In the genomic region with DNA sequence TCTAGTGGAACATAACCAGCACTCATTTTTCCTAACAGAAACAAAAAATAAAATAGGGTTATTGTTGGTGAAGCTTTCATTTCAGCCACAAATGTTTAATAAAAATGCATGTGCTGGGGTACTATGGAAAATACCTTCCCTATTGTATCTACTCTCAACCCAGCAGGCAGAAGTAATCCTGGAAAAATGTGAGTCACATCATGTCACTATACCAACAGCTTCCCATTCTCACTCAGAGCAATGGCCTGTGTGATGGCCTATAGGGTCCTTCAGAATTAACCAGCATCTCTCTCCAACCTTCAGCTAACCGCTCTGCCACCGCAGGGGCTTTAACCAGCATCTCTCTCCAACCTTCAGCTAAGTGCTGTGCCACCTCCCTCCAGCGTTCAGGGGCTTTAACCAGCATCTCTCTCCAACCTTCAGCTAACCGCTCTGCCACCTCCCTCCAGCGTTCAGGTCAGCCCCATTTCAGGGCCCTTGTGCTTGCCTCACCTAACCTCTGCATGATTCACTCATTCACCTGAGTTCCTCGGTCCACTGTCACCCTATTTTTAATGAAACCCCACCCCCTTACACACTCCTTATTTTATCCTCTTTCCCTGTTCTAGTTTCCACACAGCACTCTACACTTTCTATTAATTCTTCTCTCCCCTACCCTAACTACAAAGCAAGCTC, we compare ENCODE assay signal across 10 cellular contexts. TPM values are rescaled to one million over a fixed set of nuclear protein-coding genes. Genes with fewer than 3 reads are reported as not detected.
DNase-seq lines count a peak whose midpoint lies in the region; ATAC-seq, FAIRE-seq and TF ChIP-seq lines count a peak whose summit lies in the region.
"Had no signal": no experiment of that assay in that cellular context is flagged by ENCODE, and none has a peak within 500 bp of the region (broad histone marks: within the 10 kb centered on the region; RNA-seq: fewer than 3 reads in every experiment).

No MANE protein-coding gene starts in this region.

- no peak overlapping the region for H2AFZ ChIP-seq in GM23338

- CTCF ChIA-PET in A549 (lab: Yijun Ruan, JAX) = interaction anchor here (0.7 to 2.8 kb wide), 8 partner anchors 11 to 81 kb away, joined by 3 to 22 read pairs (median 3); no protein-coding TSS in a partner anchor

- no peak overlapping the region for H3K27ac Mint-ChIP-seq in GM23338
- peak overlapping the region; percentile 4 for H3K27ac Mint-ChIP-seq in activated naive CD8-positive, alpha-beta T cell treated with anti-CD3 and anti-CD28 coated beads for 36 hours

- H4K20me1 ChIP-seq in GM23338 (replicated peaks; ENCODE audit: insufficient read depth) = peaks cover 98% of the 10 kb centered on the region

- H3K4me3 ChIP-seq in A549 (no peak overlapping the region), GM23338 (no peak overlapping the region), left lung (no peak overlapping the region), tibial nerve (no peak overlapping the region)
- H3K4me3 ChIP-seq: lower lobe of right lung, thoracic aorta had no signal

- no peak for TF ChIP-seq POLR2A in A549 (IDR thresholded peaks at IDR 0.05; ENCODE audit: low read length)
- TF ChIP-seq POLR2A in tibial nerve (IDR thresholded peaks at IDR 0.05) = no peak
- TF ChIP-seq POLR2A in erythroblast (IDR thresholded peaks at IDR 0.05; ENCODE audit: low read length) = no peak

- POLR2A ChIA-PET in A549 (lab: Yijun Ruan, JAX) = interaction anchor here (1.1 kb wide), 1 partner anchor 45 kb away, joined by 3 read pairs; no protein-coding TSS in a partner anchor

- H3K27ac ChIP-seq in A549 = peak overlapping the region in 1 of 2 experiments; percentile 56; a peak in 3 of 6 replicates
- H3K27ac ChIP-seq in GM23338 (ENCODE audit: low read depth) = no peak overlapping the region
- H3K27ac ChIP-seq in left lung = no peak overlapping the region
- H3K27ac ChIP-seq in tibial nerve = no peak overlapping the region
- H3K27ac ChIP-seq: lower lobe of right lung, thoracic aorta had no signal

- H3K27me3 ChIP-seq in GM23338 (ENCODE audit: insufficient read depth) (no peaks in the 10 kb centered on the region), left lung (no peaks in the 10 kb centered on the region), tibial nerve (no peaks in the 10 kb centered on the region)

- H3K9me3 Mint-ChIP-seq in GM23338 = no peaks in the 10 kb centered on the region
- H3K9me3 Mint-ChIP-seq in activated naive CD8-positive, alpha-beta T cell treated with anti-CD3 and anti-CD28 coated beads for 36 hours = no peaks in the 10 kb centered on the region

- no peaks in the 10 kb centered on the region for H3K9me3 ChIP-seq in A549
- H3K9me3 ChIP-seq in left lung = no peaks in the 10 kb centered on the region
- H3K9me3 ChIP-seq in tibial nerve = no peaks in the 10 kb centered on the region
- H3K9me3 ChIP-seq: lower lobe of right lung, thoracic aorta had no signal

- peaks cover 8% of the 10 kb centered on the region; the same call in 1 of the 2 replicates for H3F3A ChIP-seq in GM23338 (replicated peaks; ENCODE audit: low read depth)

- peaks cover 26% of the 10 kb centered on the region for H3K36me3 Mint-ChIP-seq in GM23338 (ENCODE audit: low read depth)
- peaks cover 21% of the 10 kb centered on the region for H3K36me3 Mint-ChIP-seq in activated naive CD8-positive, alpha-beta T cell treated with anti-CD3 and anti-CD28 coated beads for 36 hours

- no peak for FAIRE-seq in A549 (lab: Jason Lieb, UNC)

- peak overlapping the region; percentile 57 for H3K4me2 ChIP-seq in A549
- H3K4me2 ChIP-seq in GM23338 = peak overlapping the region; percentile 59; the same call in 1 of the 2 replicates

- H3K79me2 ChIP-seq in GM23338 (replicated peaks; ENCODE audit: insufficient read depth) = peaks cover 100% of the 10 kb centered on the region

- H3K4me3 Mint-ChIP-seq in GM23338 = no peak overlapping the region
- no peak overlapping the region for H3K4me3 Mint-ChIP-seq in activated naive CD8-positive, alpha-beta T cell treated with anti-CD3 and anti-CD28 coated beads for 36 hours

- peaks cover 38% of the 10 kb centered on the region for H3K4me1 Mint-ChIP-seq in GM23338
- H3K4me1 Mint-ChIP-seq in activated naive CD8-positive, alpha-beta T cell treated with anti-CD3 and anti-CD28 coated beads for 36 hours = peaks cover 46% of the 10 kb centered on the region

- H3K36me3 ChIP-seq in GM23338 (ENCODE audit: insufficient read depth) (no peaks in the 10 kb centered on the region), left lung (no peaks in the 10 kb centered on the region), tibial nerve (peaks cover 0 to 2% (median 0%) of the 10 kb centered on the region in 3 donors)
- H3K36me3 ChIP-seq: lower lobe of right lung, thoracic aorta had no signal

- no peak for TF ChIP-seq CTCF in A549 (IDR thresholded peaks at IDR 0.05)
- no peak for TF ChIP-seq CTCF in GM23338 (conservative IDR thresholded peaks at IDR 0.05; ENCODE audit: low read depth in 2 of 2)
- no peak for TF ChIP-seq CTCF in left lung (IDR thresholded peaks at IDR 0.05)
- no peak for TF ChIP-seq CTCF in tibial nerve (IDR thresholded peaks at IDR 0.05)

- TF ChIP-seq RAD21 in A549 (conservative IDR thresholded peaks at IDR 0.05 in 1 of 2, IDR thresholded peaks at IDR 0.05 in 1 of 2) = no peak

- H3K4me1 ChIP-seq in A549 = peaks cover 86% of the 10 kb centered on the region
- H3K4me1 ChIP-seq in GM23338 (ENCODE audit: insufficient read depth) = peaks cover 53% of the 10 kb centered on the region
- H3K4me1 ChIP-seq in left lung = peaks cover 5 to 17% of the 10 kb centered on the region in 2 donors
- peaks cover 0 to 47% (median 8%) of the 10 kb centered on the region in 4 donors for H3K4me1 ChIP-seq in tibial nerve

- TF ChIP-seq EP300 in A549 (IDR thresholded peaks at IDR 0.05) (no peak), tibial nerve (IDR thresholded peaks at IDR 0.05) (no peak)

- intact Hi-C loops in left lung (cut with DNase I) = no loop called here

- DNase-seq in A549 (ENCODE audit: low read depth in 1 of 2, low spot score in 1 of 2) (no peak), GM23338 (ENCODE audit: low spot score) (peak; percentile 42), left lung (no peak), HuH-7 (ENCODE audit: low spot score) (no peak), tibial nerve (ENCODE audit: low spot score in 2 of 2) (no peak), erythroblast (lab: John Stamatoyannopoulos, UW) (no peak)
- DNase-seq in activated naive CD8-positive, alpha-beta T cell treated with anti-CD3 and anti-CD28 coated beads for 36 hours = no peak
- DNase-seq: lower lobe of right lung had no signal

- H3K27me3 Mint-ChIP-seq in GM23338 (ENCODE audit: insufficient read depth, low read depth, poor library complexity) = peaks cover 2% of the 10 kb centered on the region
- no peaks in the 10 kb centered on the region for H3K27me3 Mint-ChIP-seq in activated naive CD8-positive, alpha-beta T cell treated with anti-CD3 and anti-CD28 coated beads for 36 hours

- H3K9me2 ChIP-seq in GM23338 (ENCODE audit: insufficient read depth) = no peaks in the 10 kb centered on the region

- ATAC-seq in A549 = peak; percentile 62 to 63
- ATAC-seq in GM23338 = peak; percentile 79
- ATAC-seq in left lung = peak; percentile 44
- no peak for ATAC-seq in GM19455 (IDR thresholded peaks at IDR 0.05; ENCODE audit: unreplicated experiment)
- ATAC-seq: lower lobe of right lung had no signal

- WGBS in A549 (ENCODE audit: missing lambda C conversion rate) = 52% methylated on average over 6 of the region's 6 CpGs
- WGBS in tibial nerve, 2 donors = 74% methylated on average over 6 of the region's 6 CpGs

TF ChIP-seq in A549, 52 proteins besides CTCF, POLR2A, EP300 and RAD21:
- TF ChIP-seq FOSL2 (IDR thresholded peaks at IDR 0.05) (no peak), FOSL2 (CRISPR knock-in tag; IDR thresholded peaks at IDR 0.05) (peak; percentile 27; the same call in 1 of the 2 replicates), CEBPB (IDR thresholded peaks at IDR 0.05) (no peak)

TF ChIP-seq in GM23338, 12 proteins besides CTCF, POLR2A, EP300 and RAD21:
- TF ChIP-seq POLR2AphosphoS5 (IDR thresholded peaks at IDR 0.05; ENCODE audit: low read depth) = peak; percentile 29; the same call in 1 of the 2 replicates
- TF ChIP-seq, protein P1, sequence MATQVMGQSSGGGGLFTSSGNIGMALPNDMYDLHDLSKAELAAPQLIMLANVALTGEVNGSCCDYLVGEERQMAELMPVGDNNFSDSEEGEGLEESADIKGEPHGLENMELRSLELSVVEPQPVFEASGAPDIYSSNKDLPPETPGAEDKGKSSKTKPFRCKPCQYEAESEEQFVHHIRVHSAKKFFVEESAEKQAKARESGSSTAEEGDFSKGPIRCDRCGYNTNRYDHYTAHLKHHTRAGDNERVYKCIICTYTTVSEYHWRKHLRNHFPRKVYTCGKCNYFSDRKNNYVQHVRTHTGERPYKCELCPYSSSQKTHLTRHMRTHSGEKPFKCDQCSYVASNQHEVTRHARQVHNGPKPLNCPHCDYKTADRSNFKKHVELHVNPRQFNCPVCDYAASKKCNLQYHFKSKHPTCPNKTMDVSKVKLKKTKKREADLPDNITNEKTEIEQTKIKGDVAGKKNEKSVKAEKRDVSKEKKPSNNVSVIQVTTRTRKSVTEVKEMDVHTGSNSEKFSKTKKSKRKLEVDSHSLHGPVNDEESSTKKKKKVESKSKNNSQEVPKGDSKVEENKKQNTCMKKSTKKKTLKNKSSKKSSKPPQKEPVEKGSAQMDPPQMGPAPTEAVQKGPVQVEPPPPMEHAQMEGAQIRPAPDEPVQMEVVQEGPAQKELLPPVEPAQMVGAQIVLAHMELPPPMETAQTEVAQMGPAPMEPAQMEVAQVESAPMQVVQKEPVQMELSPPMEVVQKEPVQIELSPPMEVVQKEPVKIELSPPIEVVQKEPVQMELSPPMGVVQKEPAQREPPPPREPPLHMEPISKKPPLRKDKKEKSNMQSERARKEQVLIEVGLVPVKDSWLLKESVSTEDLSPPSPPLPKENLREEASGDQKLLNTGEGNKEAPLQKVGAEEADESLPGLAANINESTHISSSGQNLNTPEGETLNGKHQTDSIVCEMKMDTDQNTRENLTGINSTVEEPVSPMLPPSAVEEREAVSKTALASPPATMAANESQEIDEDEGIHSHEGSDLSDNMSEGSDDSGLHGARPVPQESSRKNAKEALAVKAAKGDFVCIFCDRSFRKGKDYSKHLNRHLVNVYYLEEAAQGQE (IDR thresholded peaks at IDR 0.05; ENCODE audit: unreplicated experiment) = no peak

RNA-seq across cellular contexts. Expression of gene UBE2G1, which starts 34.0 kb away (rescaled TPM):
- polyA plus RNA-seq in A549 (2011; rRNA removed) = 100 and 117 TPM in 2 replicates
- polyA plus RNA-seq in A549 (2012; cell fraction: cytosol; rRNA removed) = 38.3 and 54.8 TPM in 2 replicates
- 25.3 and 26.8 TPM in 2 replicates for polyA plus RNA-seq in A549 (2012; cell fraction: nucleus; rRNA removed)
- polyA plus RNA-seq in A549 (2017; fragmentation: RNase III; extraction: RNeasy Plus Mini Kit Qiagen cat#74134 plus additional on column Dnase treatment) = 76.3 to 86.2 TPM (median 78.5 TPM) in 3 replicates
- 47.7 and 50.8 TPM in 2 replicates for polyA minus RNA-seq in A549 (2011; rRNA and poly(A)+ RNA removed)
- total RNA-seq in GM23338 (2014; rRNA removed; shearing (Covaris generic)) = 145 and 161 TPM in 2 replicates
- polyA plus RNA-seq in GM23338 (2016; fragmentation: Nextera tagmentation; extraction: Ambion mirVana) = 64.2 and 71.9 TPM in 2 replicates
- total RNA-seq in activated naive CD8-positive, alpha-beta T cell treated with anti-CD3 and anti-CD28 coated beads for 36 hours = 10 to 100 TPM; 58.8 to 63.9 TPM
- total RNA-seq in left lung = 10 to 100 TPM; 47.8 to 56.9 TPM
- total RNA-seq in tibial nerve = 10 to 100 TPM; 30.4 to 50.7 (median 38.3) TPM
